Comparison of ENCODE assay signal across 9 cellular contexts in genomic region chr1:104476126-104476525, GRCh38.
"Had no signal": no experiment of that assay in that cellular context is flagged by ENCODE, and none has a peak within 500 bp of the region (broad histone marks: within the 10 kb centered on the region; RNA-seq: fewer than 3 reads in every experiment).

No MANE protein-coding gene starts in this region.

- DNase-seq: GM23248, GOT3, H7, HFFc6, KBM-7 had no signal

- H3K9ac ChIP-seq: GM23248 had no signal

- H3K4me3 ChIP-seq: GM23248, HAP-1 had no signal

- H3K4me1 ChIP-seq: HAP-1 had no signal

- H2AFZ ChIP-seq: GM23248 had no signal

- H3K27ac ChIP-seq: GM23248, HL-60 had no signal

- H3K36me3 ChIP-seq: HAP-1 had no signal

- H3K9me3 ChIP-seq: HAP-1 had no signal

- ATAC-seq: HCT116, HepG2 had no signal
